9 cellular contexts compared by ENCODE assay signal in genomic region chr2:45935791-45936622, GRCh38.
DNase-seq lines count a peak whose midpoint lies in the region; ATAC-seq and TF ChIP-seq lines count a peak whose summit lies in the region.
"Had no signal": no experiment of that assay in that cellular context is flagged by ENCODE, and none has a peak within 500 bp of the region (broad histone marks: within the 10 kb centered on the region; RNA-seq: fewer than 3 reads in every experiment).

No MANE protein-coding gene starts in this region.

- H2AK5ac ChIP-seq in H9 (ENCODE audit: insufficient read length, low read length): no peak overlapping the region

- peak; percentile 46 for ATAC-seq in T-helper 17 cell

- H3K4me1 Mint-ChIP-seq in Caco-2 (ENCODE audit: low read depth, unreplicated experiment) (peaks cover 20% of the 10 kb centered on the region), H9 (peaks cover 17 to 20% of the 10 kb centered on the region in 2 experiments), T-helper 17 cell (no peaks in the 10 kb centered on the region)

- POLR2A ChIA-PET in Caco-2 (lab: Charles Lee): interaction anchor here (0.6 kb wide), 1 partner anchor 325 kb away, joined by 7 read pairs; no protein-coding TSS in a partner anchor

- no TSS peak for BruUV-seq in Caco-2 (replicated peaks; lab: Mats Ljungman, UMichigan)

- H4K91ac ChIP-seq in H9 (ENCODE audit: insufficient read length, low read depth, low read length): no peak overlapping the region

- H3K4me3 ChIP-seq in Caco-2 (ENCODE audit: low read depth, low read length): no peak overlapping the region
- H3K4me3 ChIP-seq in smooth muscle cell: no peak overlapping the region
- H3K4me3 ChIP-seq: SK-N-MC had no signal

- H3K79me1 ChIP-seq in H9 (ENCODE audit: insufficient read depth, low read depth, low read length, poor library complexity, severe bottlenecking): no peaks in the 10 kb centered on the region

- no peak overlapping the region for H2BK120ac ChIP-seq in H9 (ENCODE audit: low read depth, low read length, poor library complexity, severe bottlenecking)

- H3K9me3 ChIP-seq in Caco-2: no peaks in the 10 kb centered on the region
- no peaks in the 10 kb centered on the region for H3K9me3 ChIP-seq in H9 (ENCODE audit: control insufficient read depth, low read depth, low read length)
- H3K9me3 ChIP-seq in T-helper 17 cell (ENCODE audit: control insufficient read depth, low read length, poor library complexity, severe bottlenecking): no peaks in the 10 kb centered on the region
- no peaks in the 10 kb centered on the region for H3K9me3 ChIP-seq in smooth muscle cell (replicated peaks; ENCODE audit: low read depth)

- no peak overlapping the region for H3K9ac ChIP-seq in H9 (ENCODE audit: extremely low read depth, insufficient read length, low read length)
- no peak overlapping the region for H3K9ac ChIP-seq in smooth muscle cell (ENCODE audit: low read depth)

- no peak overlapping the region for H3K18ac ChIP-seq in H9 (ENCODE audit: insufficient read length, low read depth, low read length)

- H3K9me3 Mint-ChIP-seq in Caco-2 (ENCODE audit: unreplicated experiment) (no peaks in the 10 kb centered on the region), H9 (peaks cover 0 to 2% of the 10 kb centered on the region in 2 experiments; a peak in 1 of 5 replicates)

- no peak overlapping the region for H3K4me3 Mint-ChIP-seq in Caco-2 (ENCODE audit: unreplicated experiment)
- H3K4me3 Mint-ChIP-seq in H9: no peak overlapping the region
- H3K4me3 Mint-ChIP-seq in T-helper 17 cell: no peak overlapping the region

- H3K14ac ChIP-seq in H9 (ENCODE audit: insufficient read depth, low read length): no peak overlapping the region

- H3K23me2 ChIP-seq in H9 (ENCODE audit: insufficient read length, low read depth, low read length, poor library complexity, severe bottlenecking): no peaks in the 10 kb centered on the region

- H2BK20ac ChIP-seq in H9 (ENCODE audit: low read depth, low read length, poor library complexity, severe bottlenecking): no peak overlapping the region

- peaks cover 20% of the 10 kb centered on the region for H3K4me1 ChIP-seq in Caco-2
- H3K4me1 ChIP-seq in H9 (ENCODE audit: insufficient read depth, low read length): no peaks in the 10 kb centered on the region
- peaks cover 13% of the 10 kb centered on the region for H3K4me1 ChIP-seq in smooth muscle cell (ENCODE audit: low read depth)

- peak; percentile 79 to 82 for TF ChIP-seq CTCF in Caco-2 (IDR thresholded peaks at IDR 0.05; ENCODE audit: insufficient read depth in 1 of 2, low read depth in 1 of 2, low read length in 1 of 2, severe bottlenecking in 1 of 2, unreplicated experiment in 1 of 2)
- TF ChIP-seq CTCF in H9 (conservative IDR thresholded peaks at IDR 0.05): peak; percentile 83
- peak; percentile 76 for TF ChIP-seq CTCF in smooth muscle cell (IDR thresholded peaks at IDR 0.05; ENCODE audit: borderline replicate concordance, insufficient read depth, poor library complexity, severe bottlenecking)

- in situ Hi-C loops in T47D (cut with HindIII; ENCODE audit: low pct_unique_long_range_greater_than_20kb, low sequenced_read_pairs): no loop called here

- intact Hi-C loops in Caco-2 (cut with micrococcal nuclease; ENCODE audit: unreplicated experiment): loop anchor here (1.0 kb wide), 5 partner anchors 24 to 293 kb away; no protein-coding TSS in a partner anchor

- no peak overlapping the region for H3K4ac ChIP-seq in H9 (ENCODE audit: low read depth, low read length)

- no peaks in the 10 kb centered on the region for H4K20me1 ChIP-seq in H9 (ENCODE audit: control insufficient read depth, insufficient read depth, insufficient read length)
- H4K20me1 ChIP-seq in smooth muscle cell (ENCODE audit: low read depth): peaks cover 76% of the 10 kb centered on the region

- H3K27ac Mint-ChIP-seq in Caco-2 (ENCODE audit: unreplicated experiment) (no peak overlapping the region), H9 (peak overlapping the region in 1 of 3 experiments; percentile 84; a peak in 1 of 7 replicates), T-helper 17 cell (no peak overlapping the region)

- H3K27me3 ChIP-seq in Caco-2 (replicated peaks; ENCODE audit: control insufficient read depth, insufficient read depth, low read length) (no peaks in the 10 kb centered on the region), H9 (ENCODE audit: insufficient read depth, low read length) (no peaks in the 10 kb centered on the region), smooth muscle cell (ENCODE audit: low read depth) (no peaks in the 10 kb centered on the region)

- no peak overlapping the region for H3K56ac ChIP-seq in H9 (ENCODE audit: insufficient read length, low read depth, low read length)

- H3K4me2 ChIP-seq in H9 (ENCODE audit: insufficient read depth, insufficient read length, low read length) (no peak overlapping the region), smooth muscle cell (peak overlapping the region; percentile 8)

- no peaks in the 10 kb centered on the region for H3K27me3 Mint-ChIP-seq in Caco-2 (ENCODE audit: insufficient read depth, unreplicated experiment)
- H3K27me3 Mint-ChIP-seq in H9 (ENCODE audit: low read depth): peaks cover 3% of the 10 kb centered on the region; the same call in 1 of the 2 replicates
- no peaks in the 10 kb centered on the region for H3K27me3 Mint-ChIP-seq in T-helper 17 cell

- no peak overlapping the region for H2BK12ac ChIP-seq in H9 (ENCODE audit: insufficient read length, low read depth, low read length)

- peaks cover 12% of the 10 kb centered on the region for H3F3A ChIP-seq in smooth muscle cell (ENCODE audit: low read depth)

- H4K8ac ChIP-seq in H9 (replicated peaks; ENCODE audit: insufficient read length, low read depth, low read length): no peak overlapping the region

- no peak overlapping the region for H3T11ph ChIP-seq in H9 (ENCODE audit: low read length)

- no peak overlapping the region for H4K5ac ChIP-seq in H9 (ENCODE audit: insufficient read length, low read depth, low read length)

- H2BK5ac ChIP-seq in H9 (ENCODE audit: insufficient read length, low read length): no peak overlapping the region

- DNase-seq in Caco-2 (peak; percentile 85), H9 (peak; percentile 85), NCI-H187 (lab: John Stamatoyannopoulos, UW) (peak; percentile 86 to 89), T-helper 17 cell (no peak), T47D (ENCODE audit: low read depth in 1 of 2, low spot score in 1 of 2) (peak; percentile 28 to 92), iris pigment epithelial cell (ENCODE audit: low read depth) (peak; percentile 96), smooth muscle cell (lab: John Stamatoyannopoulos, UW; ENCODE audit: unreplicated experiment) (peak; percentile 50)
- DNase-seq in effector CD4-positive, alpha-beta T cell: no peak

- WGBS in H9 (ENCODE audit: extremely low coverage, insufficient read length, low lambda C conversion rate): no CpG with 5 or more reads among the region's 13 CpGs
- 36% methylated on average over 13 of the region's 13 CpGs for WGBS in smooth muscle cell (ENCODE audit: low lambda C conversion rate)

- H2BK15ac ChIP-seq in H9 (ENCODE audit: low read depth, low read length): no peak overlapping the region

- H3K36me3 ChIP-seq in Caco-2 (ENCODE audit: control insufficient read depth, insufficient read depth, low read length) (no peaks in the 10 kb centered on the region), smooth muscle cell (ENCODE audit: low read depth) (no peaks in the 10 kb centered on the region)

- H3K36me3 Mint-ChIP-seq in Caco-2 (ENCODE audit: insufficient read depth, unreplicated experiment) (no peaks in the 10 kb centered on the region), H9 (ENCODE audit: insufficient read depth in 1 of 3, low read depth in 3 of 3) (no peaks in the 10 kb centered on the region), T-helper 17 cell (ENCODE audit: low read depth) (no peaks in the 10 kb centered on the region)

- no peak overlapping the region for H2AFZ ChIP-seq in H9 (ENCODE audit: low read length)
- no peak overlapping the region for H2AFZ ChIP-seq in smooth muscle cell (ENCODE audit: low read depth)

- no peak overlapping the region for H3K23ac ChIP-seq in H9 (ENCODE audit: insufficient read length, low read depth, low read length)

- H3K79me2 ChIP-seq in H9 (ENCODE audit: insufficient read depth, low read length): no peaks in the 10 kb centered on the region
- H3K79me2 ChIP-seq in smooth muscle cell (ENCODE audit: low read depth): peaks cover 15% of the 10 kb centered on the region

- CTCF ChIA-PET in Caco-2 (lab: Charles Lee): interaction anchor here (0.6 to 3.0 kb wide), 5 partner anchors 9 to 286 kb away, joined by 3 to 14 read pairs (median 6); no protein-coding TSS in a partner anchor

- no peak overlapping the region for H3K27ac ChIP-seq in H9 (ENCODE audit: insufficient read length, low read depth, low read length)
- H3K27ac ChIP-seq in smooth muscle cell (ENCODE audit: low read depth): peak overlapping the region; percentile 19
- H3K27ac ChIP-seq: SK-N-MC had no signal

Comparison
In these comparisons a context has a peak if more than half of its experiments do, and no peak if none do; other contexts are left out.
1. DNase-seq: peak in Caco-2 (2 of 2), H9 (single experiment), NCI-H187 (2 of 2), T47D (2 of 2), iris pigment epithelial cell (single experiment) and smooth muscle cell (single experiment); none in T-helper 17 cell (0 of 3) and effector CD4-positive, alpha-beta T cell (single experiment).
2. Peak in every context shown above with its lines, with median percentiles within 50 percentile points of each other: CTCF ChIP-seq.